ENCODE assay signal across 26 cellular contexts in the genomic region with DNA sequence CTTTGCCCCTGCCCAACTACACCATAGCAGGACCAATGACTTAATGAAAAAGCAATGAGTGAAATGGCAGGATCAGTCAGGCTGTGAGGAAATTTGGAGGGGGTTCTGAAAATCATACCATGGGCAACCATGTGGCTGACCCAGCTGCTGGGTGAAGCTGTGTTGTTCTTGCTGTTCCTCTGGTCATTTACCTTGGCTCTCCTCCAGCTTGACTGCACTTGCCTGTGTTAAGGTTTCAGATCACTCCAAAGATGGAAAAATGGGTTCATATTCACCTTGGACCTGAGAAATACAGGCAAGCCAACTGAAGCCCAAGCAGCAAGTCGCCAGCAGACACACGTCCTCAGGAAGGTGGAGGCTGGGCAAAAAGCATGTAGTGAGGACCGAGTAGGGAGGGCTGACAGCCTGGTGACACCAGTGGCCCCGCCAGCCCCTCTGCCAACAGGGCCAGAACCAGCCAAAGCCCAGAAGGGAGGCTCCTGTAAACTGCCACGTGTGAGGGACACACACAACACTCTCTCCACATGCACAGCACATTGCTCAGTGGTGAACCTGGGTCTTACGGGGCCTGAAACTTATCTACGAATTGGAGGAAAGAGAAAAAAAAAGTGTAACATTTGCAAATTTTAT. TPM values are rescaled to one million over a fixed set of nuclear protein-coding genes. Genes with fewer than 3 reads are reported as not detected.
DNase-seq lines count a peak whose midpoint lies in the region; ATAC-seq and TF ChIP-seq lines count a peak whose summit lies in the region.
"Had no signal": no experiment of that assay in that cellular context is flagged by ENCODE, and none has a peak within 500 bp of the region (broad histone marks: within the 10 kb centered on the region; RNA-seq: fewer than 3 reads in every experiment).

No MANE protein-coding gene starts in this region.

- TF ChIP-seq EP300 in stomach (IDR thresholded peaks at IDR 0.05), result no peak

- H3K36me3 ChIP-seq in stomach, result peaks cover 26 to 65% (median 65%) of the 10 kb centered on the region in 4 donors
- H3K36me3 ChIP-seq: breast epithelium had no signal

- H3K9me3 ChIP-seq in stomach, result no peaks in the 10 kb centered on the region
- H3K9me3 ChIP-seq: breast epithelium, lower lobe of right lung, spleen, transverse colon had no signal

- no peaks in the 10 kb centered on the region for H3K27me3 ChIP-seq in stomach
- H3K27me3 ChIP-seq: breast epithelium, foreskin keratinocyte, spleen, transverse colon had no signal

- WGBS in stomach, 5 donors, result 63 to 84% (median 76%) methylated on average over 7 of the region's 7 CpGs

- ATAC-seq in activated naive CD4-positive, alpha-beta T cell treated with anti-CD3 and anti-CD28 coated beads, Interleukin-2, amount 50 U/mL, for 72 hours, result no peak
- no peak for ATAC-seq in stimulated activated effector memory CD8-positive, alpha-beta T cell treated with anti-CD3 and anti-CD28 coated beads, Interleukin-12 subunit alpha, Interleukin-12 subunit beta, amount 100 ng/mL, for 72 hours
- ATAC-seq: foreskin keratinocyte; lower lobe of right lung; stimulated activated naive CD8-positive, alpha-beta T cell treated with anti-CD3 and anti-CD28 coated beads, Interleukin-15, Interleukin-2, amounts not matched to agents 100 U/mL and 50 U/mL, for 24 hours had no signal

- H3K36me3 Mint-ChIP-seq in activated naive CD4-positive, alpha-beta T cell treated with anti-CD3 and anti-CD28 coated beads, Interleukin-2, amount 50 U/mL, for 72 hours, result peaks cover 0 to 7% of the 10 kb centered on the region in 2 donors
- peaks cover 13 to 35% (median 14%) of the 10 kb centered on the region in 3 donors for H3K36me3 Mint-ChIP-seq in immature natural killer cell
- peaks cover 56% of the 10 kb centered on the region for H3K36me3 Mint-ChIP-seq in stimulated activated effector memory CD8-positive, alpha-beta T cell treated with anti-CD3 and anti-CD28 coated beads, Interleukin-12 subunit alpha, Interleukin-12 subunit beta, amount 100 ng/mL, for 72 hours

- no peak for DNase-seq in activated naive CD4-positive, alpha-beta T cell treated with anti-CD3 and anti-CD28 coated beads, Interleukin-2, amount 50 U/mL, for 72 hours (ENCODE audit: low spot score in 2 of 2)
- DNase-seq in activated naive CD4-positive, alpha-beta T cell treated with anti-CD3 and anti-CD28 coated beads, Interleukin-2, amount 50 U/mL, for 16 hours, result no peak
- DNase-seq in astrocyte of the spinal cord (ENCODE audit: low read depth, low spot score) (peak; percentile 42), immature natural killer cell (no peak), posterior vena cava (ENCODE audit: low spot score) (no peak), SKM-1 treated with dmso at 0.1 percent for 144 hours (lab: John Stamatoyannopoulos, UW; ENCODE audit: unreplicated experiment) (no peak), stomach (no peak)
- DNase-seq in stimulated activated effector memory CD8-positive, alpha-beta T cell treated with anti-CD3 and anti-CD28 coated beads, Interleukin-12 subunit alpha, Interleukin-12 subunit beta, amount 100 ng/mL, for 72 hours (ENCODE audit: low spot score in 2 of 2), result no peak
- DNase-seq: activated CD4-positive, alpha-beta T cell treated with anti-CD3 and anti-CD28 coated beads, Interleukin-2, amount 10 ng/mL, durations not matched to agents 7 days and 5 days; activated naive CD8-positive, alpha-beta T cell treated with anti-CD3 and anti-CD28 coated beads, Interleukin-2, amount 10 ng/mL, durations not matched to agents 7 days and 5 days; CD8-positive, alpha-beta memory T cell; DMS153; foreskin keratinocyte; H7; hippocampal formation; lower lobe of right lung; NCI-H226; PC-9; SIG-M5; spleen; stimulated activated CD4-positive, alpha-beta T cell treated with anti-CD3 and anti-CD28 coated beads, Interleukin-4, amount 100 ng/mL, for 1 hour; stimulated activated naive CD8-positive, alpha-beta T cell treated with anti-CD3 and anti-CD28 coated beads, Interleukin-15, Interleukin-2, amounts not matched to agents 100 U/mL and 50 U/mL, for 24 hours; transverse colon had no signal

- peak overlapping the region; percentile 59 to 61 for H3K27ac Mint-ChIP-seq in activated naive CD4-positive, alpha-beta T cell treated with anti-CD3 and anti-CD28 coated beads, Interleukin-2, amount 50 U/mL, for 72 hours
- H3K27ac Mint-ChIP-seq in immature natural killer cell, result peak overlapping the region in 5 of 6 donors; percentile 3 to 74 (median 19)
- H3K27ac Mint-ChIP-seq in stimulated activated effector memory CD8-positive, alpha-beta T cell treated with anti-CD3 and anti-CD28 coated beads, Interleukin-12 subunit alpha, Interleukin-12 subunit beta, amount 100 ng/mL, for 72 hours, result peak overlapping the region; percentile 83
- H3K27ac Mint-ChIP-seq: activated CD4-positive, alpha-beta T cell treated with anti-CD3 and anti-CD28 coated beads, Interleukin-2, amount 10 ng/mL, durations not matched to agents 7 days and 5 days; activated naive CD8-positive, alpha-beta T cell treated with anti-CD3 and anti-CD28 coated beads, Interleukin-2, amount 10 ng/mL, durations not matched to agents 7 days and 5 days; activated T-helper 2 cell treated with anti-CD3 and anti-CD28 coated beads, Interferon-gamma antibody, Interleukin-2, Interleukin-4, amounts not matched to agents 10 μg/mL and 5 μg/mL and 100 μg/mL, durations not matched to agents 14 hours and 24 hours and 36 hours had no signal

- H3K4me3 ChIP-seq in astrocyte of the spinal cord (ENCODE audit: low read depth, low read length), result no peak overlapping the region
- no peak overlapping the region for H3K4me3 ChIP-seq in stomach
- H3K4me3 ChIP-seq: breast epithelium, lower lobe of right lung, PC-9, spleen, transverse colon had no signal

- H3K27ac ChIP-seq in stomach, result no peak overlapping the region
- H3K27ac ChIP-seq: 22Rv1, breast epithelium, foreskin keratinocyte, lower lobe of right lung, PC-9, spleen, transverse colon had no signal

- in situ Hi-C loops in astrocyte of the spinal cord (cut with HindIII; ENCODE audit: low sequenced_read_pairs), result loop anchor here (25.0 kb wide), 1 partner anchor 410 kb away; no protein-coding TSS in a partner anchor

- no peak for TF ChIP-seq CTCF in astrocyte of the spinal cord (IDR thresholded peaks at IDR 0.05; ENCODE audit: low read depth, low read length)
- no peak for TF ChIP-seq CTCF in stomach (IDR thresholded peaks at IDR 0.05)

- H3K4me1 Mint-ChIP-seq in immature natural killer cell, result no peaks in the 10 kb centered on the region
- peaks cover 6% of the 10 kb centered on the region for H3K4me1 Mint-ChIP-seq in stimulated activated effector memory CD8-positive, alpha-beta T cell treated with anti-CD3 and anti-CD28 coated beads, Interleukin-12 subunit alpha, Interleukin-12 subunit beta, amount 100 ng/mL, for 72 hours
- H3K4me1 Mint-ChIP-seq: activated CD4-positive, alpha-beta T cell treated with anti-CD3 and anti-CD28 coated beads, Interleukin-2, amount 10 ng/mL, durations not matched to agents 7 days and 5 days; CD8-positive, alpha-beta memory T cell had no signal

- no peak overlapping the region for H3K4me3 Mint-ChIP-seq in immature natural killer cell
- no peak overlapping the region for H3K4me3 Mint-ChIP-seq in stimulated activated effector memory CD8-positive, alpha-beta T cell treated with anti-CD3 and anti-CD28 coated beads, Interleukin-12 subunit alpha, Interleukin-12 subunit beta, amount 100 ng/mL, for 72 hours
- H3K4me3 Mint-ChIP-seq: activated CD4-positive, alpha-beta T cell treated with anti-CD3 and anti-CD28 coated beads, Interleukin-2, amount 10 ng/mL, durations not matched to agents 7 days and 5 days; activated naive CD8-positive, alpha-beta T cell treated with anti-CD3 and anti-CD28 coated beads, Interleukin-2, amount 10 ng/mL, durations not matched to agents 7 days and 5 days had no signal

- no peak for TF ChIP-seq POLR2A in stomach (IDR thresholded peaks at IDR 0.05)

- peaks cover 0 to 8% (median 0%) of the 10 kb centered on the region in 4 donors for H3K4me1 ChIP-seq in stomach
- H3K4me1 ChIP-seq: breast epithelium, foreskin keratinocyte, lower lobe of right lung, spleen, transverse colon had no signal

- peaks cover 0 to 9% (median 3%) of the 10 kb centered on the region in 3 donors for H3K27me3 Mint-ChIP-seq in immature natural killer cell (ENCODE audit: low read depth in 3 of 3)
- H3K27me3 Mint-ChIP-seq: activated CD4-positive, alpha-beta T cell treated with anti-CD3 and anti-CD28 coated beads, Interleukin-2, amount 10 ng/mL, durations not matched to agents 7 days and 5 days; activated naive CD8-positive, alpha-beta T cell treated with anti-CD3 and anti-CD28 coated beads, Interleukin-2, amount 10 ng/mL, durations not matched to agents 7 days and 5 days; CD8-positive, alpha-beta memory T cell had no signal

- intact Hi-C loops in posterior vena cava (cut with DNase I), result no loop called here
- intact Hi-C loops in stomach (cut with DNase I; ENCODE audit: low total_unique reads), result no loop called here

- no peaks in the 10 kb centered on the region for H3K9me3 Mint-ChIP-seq in activated naive CD4-positive, alpha-beta T cell treated with anti-CD3 and anti-CD28 coated beads, Interleukin-2, amount 50 U/mL, for 72 hours
- H3K9me3 Mint-ChIP-seq in immature natural killer cell, result no peaks in the 10 kb centered on the region
- H3K9me3 Mint-ChIP-seq in stimulated activated effector memory CD8-positive, alpha-beta T cell treated with anti-CD3 and anti-CD28 coated beads, Interleukin-12 subunit alpha, Interleukin-12 subunit beta, amount 100 ng/mL, for 72 hours, result no peaks in the 10 kb centered on the region
- H3K9me3 Mint-ChIP-seq: activated CD4-positive, alpha-beta T cell treated with anti-CD3 and anti-CD28 coated beads, Interleukin-2, amount 10 ng/mL, durations not matched to agents 7 days and 5 days; activated naive CD8-positive, alpha-beta T cell treated with anti-CD3 and anti-CD28 coated beads, Interleukin-2, amount 10 ng/mL, durations not matched to agents 7 days and 5 days; activated T-helper 2 cell treated with anti-CD3 and anti-CD28 coated beads, Interferon-gamma antibody, Interleukin-2, Interleukin-4, amounts not matched to agents 10 μg/mL and 5 μg/mL and 100 μg/mL, durations not matched to agents 14 hours and 24 hours and 36 hours; CD8-positive, alpha-beta memory T cell had no signal

RNA-seq across cellular contexts. Expression of gene PARP12, which starts 40.1 kb away (rescaled TPM):
- total RNA-seq in activated naive CD4-positive, alpha-beta T cell treated with anti-CD3 and anti-CD28 coated beads, Interleukin-2, amount 50 U/mL, for 72 hours, result 10 to 100 TPM; 37.0 to 57.6 TPM
- polyA plus RNA-seq in immature natural killer cell (10 to 100 TPM; 23.3 to 26.8 (median 24.3) TPM), stomach (10 to 100 TPM; 13.0 to 20.8 (median 19.1) TPM)
- total RNA-seq in posterior vena cava (10 to 100 TPM; 27.7 to 35.3 TPM), stomach (100 to 1,000 TPM in 1 of 5 donors, 10 to 100 TPM in 4; 18.7 to 135 (median 53.1) TPM)

Comparison
In these comparisons a context has a peak if more than half of its experiments do, and no peak if none do; other contexts are left out.
1. H3K27ac Mint-ChIP-seq: peak in every context shown above with its lines; median percentile 83 in stimulated activated effector memory CD8-positive, alpha-beta T cell treated with anti-CD3 and anti-CD28 coated beads, Interleukin-12 subunit alpha, Interleukin-12 subunit beta, amount 100 ng/mL, for 72 hours; 60 in activated naive CD4-positive, alpha-beta T cell treated with anti-CD3 and anti-CD28 coated beads, Interleukin-2, amount 50 U/mL, for 72 hours; 19 in immature natural killer cell.